ENCODE assay signal across 19 cellular contexts in the genomic region with DNA sequence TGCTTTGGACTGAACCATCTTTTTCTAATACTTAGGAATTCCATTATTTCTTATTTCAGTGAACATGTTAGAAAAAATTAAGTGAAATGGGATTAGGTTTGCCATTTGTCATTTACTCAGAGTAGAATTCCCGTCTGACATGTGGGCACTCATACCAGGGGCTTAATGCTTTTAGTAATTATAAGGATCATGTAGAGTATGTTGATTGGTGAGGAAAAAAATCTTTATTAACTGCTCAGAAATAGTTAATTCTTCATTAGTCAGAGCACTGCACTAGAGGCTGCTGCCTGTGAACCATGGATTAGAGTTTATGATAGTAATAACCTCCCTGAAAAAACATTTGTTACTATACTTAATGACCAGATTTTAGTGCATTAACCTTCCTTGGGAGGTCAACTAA.
DNase-seq lines count a peak whose midpoint lies in the region; ATAC-seq and TF ChIP-seq lines count a peak whose summit lies in the region.
"Had no signal": no experiment of that assay in that cellular context is flagged by ENCODE, and none has a peak within 500 bp of the region (broad histone marks: within the 10 kb centered on the region; RNA-seq: fewer than 3 reads in every experiment).

No MANE protein-coding gene starts in this region.

- ATAC-seq in left ventricle myocardium superior, result no peak
- ATAC-seq in WTC11, result no peak
- ATAC-seq: GM12878 had no signal

- H3K27ac Mint-ChIP-seq in nephron (peak overlapping the region; percentile 57 to 86 (median 78)), WTC11 (no peak overlapping the region)
- H3K27ac Mint-ChIP-seq: activated CD4-positive, alpha-beta T cell treated with anti-CD3 and anti-CD28 coated beads, Interleukin-2, amount 10 ng/mL, durations not matched to agents 7 days and 5 days; activated naive CD4-positive, alpha-beta T cell treated with anti-CD3 and anti-CD28 coated beads for 36 hours had no signal

- 67 to 83% methylated on average over 1 of the region's 1 CpG for WGBS in transverse colon (ENCODE audit: low coverage in 1 of 2), 2 donors

- no peak for TF ChIP-seq EP300 in transverse colon (IDR thresholded peaks at IDR 0.05; ENCODE audit: low read depth)

- intact Hi-C loops in left ventricle myocardium superior (cut with micrococcal nuclease), result no loop called here
- intact Hi-C loops in transverse colon (cut with DNase I; ENCODE audit: low total_unique reads), result no loop called here

- CTCF ChIA-PET in WTC11 (lab: Charles Lee), result no interaction called here

- H3K4me1 ChIP-seq in cardiac muscle cell (ENCODE audit: low read depth), result peaks cover 58% of the 10 kb centered on the region
- peaks cover 25 to 51% (median 33%) of the 10 kb centered on the region in 4 donors for H3K4me1 ChIP-seq in transverse colon

- H3K4me3 Mint-ChIP-seq in nephron (no peak overlapping the region), WTC11 (no peak overlapping the region)
- H3K4me3 Mint-ChIP-seq: activated CD4-positive, alpha-beta T cell treated with anti-CD3 and anti-CD28 coated beads, Interleukin-2, amount 10 ng/mL, durations not matched to agents 7 days and 5 days; activated naive CD4-positive, alpha-beta T cell treated with anti-CD3 and anti-CD28 coated beads for 36 hours had no signal

- H3K36me3 ChIP-seq in cardiac muscle cell (no peaks in the 10 kb centered on the region), transverse colon (no peaks in the 10 kb centered on the region)

- peaks cover 12% of the 10 kb centered on the region for H3K27me3 Mint-ChIP-seq in nephron (ENCODE audit: low read depth)
- H3K27me3 Mint-ChIP-seq in WTC11 (ENCODE audit: low read depth), result peaks cover 95% of the 10 kb centered on the region

- H3K27ac ChIP-seq in cardiac muscle cell (peak overlapping the region; percentile 90), caudate nucleus (ENCODE audit: low read depth, low read length) (peak overlapping the region; percentile 96), transverse colon (peak overlapping the region; percentile 59 to 85 (median 76))

- no peak overlapping the region for H3K4me3 ChIP-seq in cardiac muscle cell
- H3K4me3 ChIP-seq in transverse colon, result no peak overlapping the region
- H3K4me3 ChIP-seq in foreskin fibroblast (ENCODE audit: low read depth in 1 of 2, low read length in 2 of 2), result no peak overlapping the region
- H3K4me3 ChIP-seq: GM12878, mucosa of descending colon had no signal

- POLR2A ChIA-PET in WTC11 (lab: Charles Lee), result no interaction called here

- in situ Hi-C loops in transverse colon (cut with MboI; ENCODE audit: low pct_ligation_motif_present in 1 of 4, low pct_unique_long_range_greater_than_20kb in 1 of 4, low sequenced_read_pairs in 3 of 4), result no loop called here

- DNase-seq in cardiac muscle cell (ENCODE audit: low read depth in 1 of 2, low spot score in 1 of 2) (no peak), left ventricle myocardium superior (no peak), caudate nucleus (lab: John Stamatoyannopoulos, UW) (no peak), transverse colon (no peak), NCI-H748 (lab: John Stamatoyannopoulos, UW; ENCODE audit: unreplicated experiment) (no peak), foreskin fibroblast (no peak), WTC11 (ENCODE audit: low spot score) (no peak)
- DNase-seq: activated CD4-positive, alpha-beta T cell treated with anti-CD3 and anti-CD28 coated beads, Interleukin-2, amount 10 ng/mL, durations not matched to agents 7 days and 5 days; activated naive CD4-positive, alpha-beta T cell treated with anti-CD3 and anti-CD28 coated beads for 36 hours; effector CD4-positive, alpha-beta T cell; GDM1; kidney glomerular epithelial cell; mucosa of descending colon; NCI-H187 treated with DMSO at 0.1 percent for 48 hours; small intestine; T1000; trophoblast cell had no signal

- H3K9me3 Mint-ChIP-seq in nephron (no peaks in the 10 kb centered on the region), WTC11 (no peaks in the 10 kb centered on the region)
- H3K9me3 Mint-ChIP-seq: activated CD4-positive, alpha-beta T cell treated with anti-CD3 and anti-CD28 coated beads, Interleukin-2, amount 10 ng/mL, durations not matched to agents 7 days and 5 days; activated naive CD4-positive, alpha-beta T cell treated with anti-CD3 and anti-CD28 coated beads for 36 hours had no signal

- TF ChIP-seq CTCF in cardiac muscle cell (IDR thresholded peaks at IDR 0.05; ENCODE audit: low read depth, low read length), result no peak
- no peak for TF ChIP-seq CTCF in nephron (IDR thresholded peaks at IDR 0.05; ENCODE audit: unreplicated experiment in 3 of 3)
- TF ChIP-seq CTCF in transverse colon (IDR thresholded peaks at IDR 0.05), result no peak
- no peak for TF ChIP-seq CTCF in foreskin fibroblast (IDR thresholded peaks at IDR 0.05; ENCODE audit: low read depth, low read length)
- TF ChIP-seq CTCF in WTC11 (IDR thresholded peaks at IDR 0.05), result no peak

- H3K36me3 Mint-ChIP-seq in nephron (ENCODE audit: low read depth), result no peaks in the 10 kb centered on the region
- H3K36me3 Mint-ChIP-seq in WTC11, result no peaks in the 10 kb centered on the region

- H3K27me3 ChIP-seq in cardiac muscle cell, result no peaks in the 10 kb centered on the region
- H3K27me3 ChIP-seq in transverse colon, result no peaks in the 10 kb centered on the region

- TF ChIP-seq POLR2A in transverse colon (IDR thresholded peaks at IDR 0.05), result no peak

- H3K4me1 Mint-ChIP-seq in nephron (peaks cover 80% of the 10 kb centered on the region), WTC11 (peaks cover 52% of the 10 kb centered on the region)

- no peaks in the 10 kb centered on the region for H3K9me3 ChIP-seq in cardiac muscle cell (ENCODE audit: low read depth)
- no peaks in the 10 kb centered on the region for H3K9me3 ChIP-seq in transverse colon
- H3K9me3 ChIP-seq: mucosa of descending colon had no signal

TF ChIP-seq in WTC11, 78 proteins besides CTCF, POLR2A, EP300 and RAD21:
- TF ChIP-seq NFATC4 (CRISPR knock-in tag; IDR thresholded peaks at IDR 0.05) (no peak), SMAD3 (CRISPR knock-in tag; IDR thresholded peaks at IDR 0.05; ENCODE audit: borderline replicate concordance) (no peak), SMAD4 (CRISPR knock-in tag; IDR thresholded peaks at IDR 0.05) (no peak), PREB (CRISPR knock-in tag; IDR thresholded peaks at IDR 0.05; ENCODE audit: borderline replicate concordance) (no peak), TP53 (CRISPR knock-in tag; IDR thresholded peaks at IDR 0.05) (no peak), ATF1 (CRISPR knock-in tag; IDR thresholded peaks at IDR 0.05) (no peak), ZNF232 (CRISPR knock-in tag; IDR thresholded peaks at IDR 0.05) (no peak), TCF7 (CRISPR knock-in tag; IDR thresholded peaks at IDR 0.05; ENCODE audit: low read depth) (no peak), CREB1 (CRISPR knock-in tag; IDR thresholded peaks at IDR 0.05) (no peak)
- TF ChIP-seq, protein P1, sequence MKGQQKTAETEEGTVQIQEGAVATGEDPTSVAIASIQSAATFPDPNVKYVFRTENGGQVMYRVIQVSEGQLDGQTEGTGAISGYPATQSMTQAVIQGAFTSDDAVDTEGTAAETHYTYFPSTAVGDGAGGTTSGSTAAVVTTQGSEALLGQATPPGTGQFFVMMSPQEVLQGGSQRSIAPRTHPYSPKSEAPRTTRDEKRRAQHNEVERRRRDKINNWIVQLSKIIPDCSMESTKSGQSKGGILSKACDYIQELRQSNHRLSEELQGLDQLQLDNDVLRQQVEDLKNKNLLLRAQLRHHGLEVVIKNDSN (CRISPR knock-in tag; IDR thresholded peaks at IDR 0.05), result no peak
- TF ChIP-seq, protein P2, sequence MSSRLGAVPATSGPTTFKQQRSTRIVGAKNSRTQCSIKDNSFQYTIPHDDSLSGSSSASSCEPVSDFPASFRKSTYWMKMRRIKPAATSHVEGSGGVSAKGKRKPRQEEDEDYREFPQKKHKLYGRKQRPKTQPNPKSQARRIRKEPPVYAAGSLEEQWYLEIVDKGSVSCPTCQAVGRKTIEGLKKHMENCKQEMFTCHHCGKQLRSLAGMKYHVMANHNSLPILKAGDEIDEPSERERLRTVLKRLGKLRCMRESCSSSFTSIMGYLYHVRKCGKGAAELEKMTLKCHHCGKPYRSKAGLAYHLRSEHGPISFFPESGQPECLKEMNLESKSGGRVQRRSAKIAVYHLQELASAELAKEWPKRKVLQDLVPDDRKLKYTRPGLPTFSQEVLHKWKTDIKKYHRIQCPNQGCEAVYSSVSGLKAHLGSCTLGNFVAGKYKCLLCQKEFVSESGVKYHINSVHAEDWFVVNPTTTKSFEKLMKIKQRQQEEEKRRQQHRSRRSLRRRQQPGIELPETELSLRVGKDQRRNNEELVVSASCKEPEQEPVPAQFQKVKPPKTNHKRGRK (CRISPR knock-in tag; IDR thresholded peaks at IDR 0.05; ENCODE audit: borderline replicate concordance), result no peak
- TF ChIP-seq, protein P3, sequence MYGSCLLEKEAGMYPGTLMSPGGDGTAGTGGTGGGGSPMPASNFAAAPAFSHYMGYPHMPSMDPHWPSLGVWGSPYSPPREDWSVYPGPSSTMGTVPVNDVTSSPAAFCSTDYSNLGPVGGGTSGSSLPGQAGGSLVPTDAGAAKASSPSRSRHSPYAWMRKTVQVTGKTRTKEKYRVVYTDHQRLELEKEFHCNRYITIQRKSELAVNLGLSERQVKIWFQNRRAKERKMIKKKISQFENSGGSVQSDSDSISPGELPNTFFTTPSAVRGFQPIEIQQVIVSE (CRISPR knock-in tag; IDR thresholded peaks at IDR 0.05; ENCODE audit: borderline replicate concordance), result no peak
